In the genomic region with DNA sequence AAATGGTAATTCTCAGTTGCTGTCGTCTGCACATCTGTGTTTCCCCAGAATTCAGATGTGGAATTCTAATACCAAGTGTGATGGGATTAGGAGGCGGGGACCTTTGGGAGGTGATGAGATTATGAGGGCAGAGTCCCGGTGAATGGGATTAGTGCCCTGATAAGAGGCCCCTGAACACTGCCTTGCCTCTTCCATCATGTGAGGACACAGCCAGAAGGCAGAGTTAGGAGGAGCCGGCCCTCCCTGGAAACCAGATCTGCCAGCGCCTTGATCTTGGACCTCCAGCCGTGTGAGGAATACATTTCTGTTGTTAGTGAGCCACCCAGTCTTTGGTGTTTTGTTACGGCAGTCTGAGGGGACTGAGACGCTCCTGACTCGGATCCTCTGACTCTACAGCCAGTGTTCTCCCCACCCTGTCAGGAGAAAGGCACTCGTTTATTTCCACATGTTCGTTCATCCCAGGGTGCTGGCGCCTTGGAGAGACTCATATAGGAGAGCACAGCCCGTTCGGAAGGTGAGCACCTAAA, we compare ENCODE assay signal across 32 cellular contexts.
"Had no signal": no experiment of that assay in that cellular context is flagged by ENCODE, and none has a peak within 500 bp of the region (broad histone marks: within the 10 kb centered on the region; RNA-seq: fewer than 3 reads in every experiment).

No MANE protein-coding gene starts in this region.

- DNase-seq: activated CD4-positive, alpha-beta memory T cell treated with anti-CD3 and anti-CD28 coated beads for 36 hours; activated CD4-positive, alpha-beta T cell treated with anti-CD3 and anti-CD28 coated beads for 36 hours; activated CD4-positive, alpha-beta T cell treated with anti-CD3 and anti-CD28 coated beads, Interleukin-2, amount 50 U/mL, for 1 hour; activated CD8-positive, alpha-beta memory T cell treated with anti-CD3 and anti-CD28 coated beads, Interleukin-2, amount 50 U/mL, for 4 hours; activated gamma-delta T cell treated with Interleukin-2 at 50 U/mL for 16 hours; activated naive CD4-positive, alpha-beta T cell treated with anti-CD3 and anti-CD28 coated beads for 36 hours; activated T-cell treated with anti-CD3 and anti-CD28 coated beads for 4 hours; activated T-cell treated with anti-CD3 and anti-CD28 coated beads, Interleukin-2, amount 50 U/mL, for 4 hours; adrenal gland; body of pancreas; cerebellar nuclear complex; NCI-H1092 treated with DMSO at 0.1 percent for 48 hours; NCI-H1417; NCI-H187; NCI-H2029 treated with DMSO at 0.1 percent for 48 hours; NCI-H2107; NCI-H2171; NCI-H510A; NCI-H69; NK-92 treated with Interleukin-12 subunit alpha and Interleukin-12 subunit beta, amount 100 ng/mL, for 24 hours; PC-3; Peyer's patch; RPMI8226; SHP77 treated with DMSO at 0.1 percent for 48 hours; SW 1271; T-helper 1 cell; T-helper 2 cell; T-helper 9 cell had no signal

- ATAC-seq: activated CD4-positive, alpha-beta T cell treated with anti-CD3 and anti-CD28 coated beads for 36 hours; activated CD4-positive, CD25-positive, alpha-beta regulatory T cell treated with anti-CD3 and anti-CD28 coated beads, Interleukin-2, amount 50 U/mL, for 24 hours; activated naive CD4-positive, alpha-beta T cell treated with anti-CD3 and anti-CD28 coated beads, Interleukin-2, amount 50 U/mL, for 72 hours; activated T-cell treated with anti-CD3 and anti-CD28 coated beads, Interleukin-2, amount 50 U/mL, for 4 hours; body of pancreas; PC-3 had no signal

- H3K4me1 Mint-ChIP-seq: activated CD4-positive, alpha-beta T cell treated with anti-CD3 and anti-CD28 coated beads for 36 hours had no signal

- H3K27me3 ChIP-seq: adrenal gland, body of pancreas, breast epithelium, Peyer's patch had no signal

- H3K27ac Mint-ChIP-seq: activated CD4-positive, alpha-beta memory T cell treated with anti-CD3 and anti-CD28 coated beads for 36 hours; activated CD4-positive, alpha-beta T cell treated with anti-CD3 and anti-CD28 coated beads for 36 hours; activated naive CD4-positive, alpha-beta T cell treated with anti-CD3 and anti-CD28 coated beads for 36 hours; activated naive CD4-positive, alpha-beta T cell treated with anti-CD3 and anti-CD28 coated beads, Interleukin-2, amount 50 U/mL, for 72 hours; activated T-helper 1 cell treated with anti-CD3 and anti-CD28 coated beads, Interleukin-12 subunit alpha, Interleukin-12 subunit beta, Interleukin-2, Interleukin-4 antibody, amounts not matched to agents 30 ng/mL and 10 ng/mL and 1 ng/mL, durations not matched to agents 14 hours and 24 hours and 36 hours had no signal

- H3K27me3 Mint-ChIP-seq: activated CD4-positive, alpha-beta memory T cell treated with anti-CD3 and anti-CD28 coated beads for 36 hours had no signal

- H3K4me3 ChIP-seq: adrenal gland, body of pancreas, breast epithelium, Peyer's patch had no signal

- H3K9me3 ChIP-seq: adrenal gland, body of pancreas had no signal

- H3K36me3 ChIP-seq: adrenal gland, breast epithelium, Peyer's patch had no signal

- H3K36me3 Mint-ChIP-seq: activated CD4-positive, alpha-beta memory T cell treated with anti-CD3 and anti-CD28 coated beads for 36 hours had no signal

- H3K4me3 Mint-ChIP-seq: activated CD4-positive, alpha-beta memory T cell treated with anti-CD3 and anti-CD28 coated beads for 36 hours; activated CD4-positive, alpha-beta T cell treated with anti-CD3 and anti-CD28 coated beads for 36 hours; activated naive CD4-positive, alpha-beta T cell treated with anti-CD3 and anti-CD28 coated beads for 36 hours; activated T-cell treated with anti-CD3 and anti-CD28 coated beads, Interleukin-2, amount 50 U/mL, for 4 hours; activated T-helper 1 cell treated with anti-CD3 and anti-CD28 coated beads, Interleukin-12 subunit alpha, Interleukin-12 subunit beta, Interleukin-2, Interleukin-4 antibody, amounts not matched to agents 30 ng/mL and 10 ng/mL and 1 ng/mL, durations not matched to agents 14 hours and 24 hours and 36 hours had no signal
